14 cellular contexts compared by ENCODE assay signal in genomic region chr1:78080767-78081166, GRCh38. TPM values are rescaled to one million over a fixed set of nuclear protein-coding genes. Genes with fewer than 3 reads are reported as not detected.
DNase-seq lines count a peak whose midpoint lies in the region; FAIRE-seq and TF ChIP-seq lines count a peak whose summit lies in the region.
"Had no signal": no experiment of that assay in that cellular context is flagged by ENCODE, and none has a peak within 500 bp of the region (broad histone marks: within the 10 kb centered on the region; RNA-seq: fewer than 3 reads in every experiment).

No MANE protein-coding gene starts in this region.

- H4K20me1 ChIP-seq in Karpas-422 (ENCODE audit: insufficient read depth, low read depth, low read length), result no peaks in the 10 kb centered on the region

- H3K4me1 Mint-ChIP-seq in activated CD4-positive, alpha-beta T cell treated with anti-CD3 and anti-CD28 coated beads, Interleukin-2, amount 10 ng/mL, durations not matched to agents 7 days and 5 days, result peaks cover 10% of the 10 kb centered on the region
- H3K4me1 Mint-ChIP-seq in dendritic cell treated with granulocyte-macrophage colony-stimulating factor and Interleukin-4, amounts not matched to agents 40 ng/mL and 50 ng/mL, for 4 days (ENCODE audit: low read depth), result no peaks in the 10 kb centered on the region

- H3K9me3 ChIP-seq in Karpas-422 (ENCODE audit: low read length), result no peaks in the 10 kb centered on the region
- no peaks in the 10 kb centered on the region for H3K9me3 ChIP-seq in skeletal muscle satellite cell (replicated peaks; ENCODE audit: low read length)
- H3K9me3 ChIP-seq in thyroid gland, result no peaks in the 10 kb centered on the region

- DNase-seq in activated CD4-positive, alpha-beta T cell treated with anti-CD3 and anti-CD28 coated beads, Interleukin-2, amount 10 ng/mL, durations not matched to agents 7 days and 5 days, result no peak
- DNase-seq in activated CD4-positive, alpha-beta T cell treated with anti-CD3 and anti-CD28 coated beads for 48 hours, result no peak
- DNase-seq in Karpas-422 (no peak), thyroid gland (no peak), D721Med (ENCODE audit: insufficient read length, low spot score) (no peak)
- no peak for DNase-seq in stimulated activated CD4-positive, alpha-beta T cell treated with anti-CD3 and anti-CD28 coated beads, Interleukin-15, amount 100 ng/mL, for 24 hours
- DNase-seq: activated gamma-delta T cell treated with Interleukin-2 at 50 U/mL for 16 hours, DMS53, NCI-H1092, NCI-H446 had no signal

- H3K4me3 ChIP-seq in Karpas-422 (ENCODE audit: low read length), result no peak overlapping the region
- peak overlapping the region; percentile 44 for H3K4me3 ChIP-seq in skeletal muscle satellite cell (ENCODE audit: low read length)
- H3K4me3 ChIP-seq in thyroid gland (replicated peaks in 1 of 3), result no peak overlapping the region

- H3K79me2 ChIP-seq in Karpas-422 (ENCODE audit: low read length), result no peaks in the 10 kb centered on the region

- POLR2A ChIA-PET in activated CD4-positive, alpha-beta T cell treated with anti-CD3 and anti-CD28 coated beads, Interleukin-2, amount 10 ng/mL, durations not matched to agents 7 days and 5 days (lab: Charles Lee), result no interaction called here

- peaks cover 4% of the 10 kb centered on the region for H3K9me3 Mint-ChIP-seq in activated CD4-positive, alpha-beta T cell treated with anti-CD3 and anti-CD28 coated beads, Interleukin-2, amount 10 ng/mL, durations not matched to agents 7 days and 5 days
- H3K9me3 Mint-ChIP-seq in dendritic cell treated with granulocyte-macrophage colony-stimulating factor and Interleukin-4, amounts not matched to agents 40 ng/mL and 50 ng/mL, for 4 days, result peaks cover 10% of the 10 kb centered on the region

- FAIRE-seq in D721Med (lab: Jason Lieb, UNC), result no peak

- peak overlapping the region; percentile 0 for H3K4me3 Mint-ChIP-seq in activated CD4-positive, alpha-beta T cell treated with anti-CD3 and anti-CD28 coated beads, Interleukin-2, amount 10 ng/mL, durations not matched to agents 7 days and 5 days
- H3K4me3 Mint-ChIP-seq in dendritic cell treated with granulocyte-macrophage colony-stimulating factor and Interleukin-4, amounts not matched to agents 40 ng/mL and 50 ng/mL, for 4 days, result peak overlapping the region; percentile 30

- peak overlapping the region; percentile 70; the same call in 1 of the 2 replicates for H2AFZ ChIP-seq in Karpas-422 (ENCODE audit: low read length)

- H3K9me2 ChIP-seq in Karpas-422 (replicated peaks; ENCODE audit: insufficient read depth, low read length), result no peaks in the 10 kb centered on the region

- H3K4me1 ChIP-seq in Karpas-422 (ENCODE audit: low read length), result peaks cover 14% of the 10 kb centered on the region
- peaks cover 37% of the 10 kb centered on the region for H3K4me1 ChIP-seq in skeletal muscle satellite cell (ENCODE audit: control insufficient read depth, insufficient read depth, low read length)
- peaks cover 0 to 8% of the 10 kb centered on the region in 2 donors for H3K4me1 ChIP-seq in thyroid gland

- H3K27ac ChIP-seq in Karpas-422 (ENCODE audit: low read length) (no peak overlapping the region), thyroid gland (no peak overlapping the region)
- H3K27ac ChIP-seq: VCaP had no signal

- H3K27me3 Mint-ChIP-seq in activated CD4-positive, alpha-beta T cell treated with anti-CD3 and anti-CD28 coated beads, Interleukin-2, amount 10 ng/mL, durations not matched to agents 7 days and 5 days, result peaks cover 11% of the 10 kb centered on the region
- no peaks in the 10 kb centered on the region for H3K27me3 Mint-ChIP-seq in dendritic cell treated with granulocyte-macrophage colony-stimulating factor and Interleukin-4, amounts not matched to agents 40 ng/mL and 50 ng/mL, for 4 days

- intact Hi-C loops in dendritic cell treated with granulocyte-macrophage colony-stimulating factor and Interleukin-4, amounts not matched to agents 40 ng/mL and 50 ng/mL, for 4 days (cut with micrococcal nuclease), result loop anchor here (10.0 kb wide), 1 partner anchor 56 kb away; no protein-coding TSS in a partner anchor
- intact Hi-C loops in thyroid gland (cut with DNase I), result no loop called here

- TF ChIP-seq POLR2A in thyroid gland (IDR thresholded peaks at IDR 0.05), result no peak

- CTCF ChIA-PET in activated CD4-positive, alpha-beta T cell treated with anti-CD3 and anti-CD28 coated beads, Interleukin-2, amount 10 ng/mL, durations not matched to agents 7 days and 5 days (lab: Charles Lee), result no interaction called here

- no peaks in the 10 kb centered on the region for H3K27me3 ChIP-seq in Karpas-422 (ENCODE audit: low read length)
- no peaks in the 10 kb centered on the region for H3K27me3 ChIP-seq in skeletal muscle satellite cell (ENCODE audit: control insufficient read depth, insufficient read depth, low read length)
- H3K27me3 ChIP-seq in thyroid gland, result no peaks in the 10 kb centered on the region

- H3K9ac ChIP-seq in Karpas-422 (ENCODE audit: low read length) (no peak overlapping the region), skeletal muscle satellite cell (ENCODE audit: low read depth, low read length) (peak overlapping the region; percentile 74)

- WGBS in thyroid gland, 2 donors, result 85 to 90% methylated on average over 2 of the region's 2 CpGs

- peak overlapping the region; percentile 0 for H3K27ac Mint-ChIP-seq in activated CD4-positive, alpha-beta T cell treated with anti-CD3 and anti-CD28 coated beads, Interleukin-2, amount 10 ng/mL, durations not matched to agents 7 days and 5 days
- no peak overlapping the region for H3K27ac Mint-ChIP-seq in dendritic cell treated with granulocyte-macrophage colony-stimulating factor and Interleukin-4, amounts not matched to agents 40 ng/mL and 50 ng/mL, for 4 days

- H3K36me3 Mint-ChIP-seq in activated CD4-positive, alpha-beta T cell treated with anti-CD3 and anti-CD28 coated beads, Interleukin-2, amount 10 ng/mL, durations not matched to agents 7 days and 5 days (ENCODE audit: low read depth), result peaks cover 5% of the 10 kb centered on the region
- no peaks in the 10 kb centered on the region for H3K36me3 Mint-ChIP-seq in dendritic cell treated with granulocyte-macrophage colony-stimulating factor and Interleukin-4, amounts not matched to agents 40 ng/mL and 50 ng/mL, for 4 days (ENCODE audit: low read depth)

- no peak for TF ChIP-seq CTCF in thyroid gland (IDR thresholded peaks at IDR 0.05)
- TF ChIP-seq CTCF in D721Med (IDR thresholded peaks at IDR 0.05; ENCODE audit: insufficient read depth, missing control alignments), result no peak

- H3K4me2 ChIP-seq in Karpas-422 (ENCODE audit: low read depth, low read length, poor library complexity, severe bottlenecking), result peak overlapping the region; percentile 36
- peak overlapping the region; percentile 72 for H3K4me2 ChIP-seq in skeletal muscle satellite cell (ENCODE audit: low read length)

- H3K36me3 ChIP-seq in Karpas-422 (ENCODE audit: insufficient read depth, low read length), result no peaks in the 10 kb centered on the region
- H3K36me3 ChIP-seq in skeletal muscle satellite cell (ENCODE audit: insufficient read depth, low read length), result no peaks in the 10 kb centered on the region
- H3K36me3 ChIP-seq in thyroid gland, result no peaks in the 10 kb centered on the region

RNA-seq across cellular contexts. Expression of gene GIPC2, which starts 35.0 kb away (rescaled TPM):
- total RNA-seq in activated CD4-positive, alpha-beta T cell treated with anti-CD3 and anti-CD28 coated beads, Interleukin-2, amount 10 ng/mL, durations not matched to agents 7 days and 5 days, result under 1 TPM; 0.08 to 0.10 TPM
- total RNA-seq in Karpas-422 (2014; rRNA removed; shearing (Covaris generic); ENCODE audit: low replicate concordance), result 0.04 and 0.15 TPM in 2 replicates
- 0.25 and 0.66 TPM in 2 replicates for total RNA-seq in skeletal muscle satellite cell (2012; rRNA removed)
- total RNA-seq in thyroid gland, result 1 to 10 TPM; 1.5 to 5.0 (median 2.6) TPM
- total RNA-seq: HT1080 had no signal
